Comparison of ENCODE assay signal across 19 cellular contexts in the genomic region with DNA sequence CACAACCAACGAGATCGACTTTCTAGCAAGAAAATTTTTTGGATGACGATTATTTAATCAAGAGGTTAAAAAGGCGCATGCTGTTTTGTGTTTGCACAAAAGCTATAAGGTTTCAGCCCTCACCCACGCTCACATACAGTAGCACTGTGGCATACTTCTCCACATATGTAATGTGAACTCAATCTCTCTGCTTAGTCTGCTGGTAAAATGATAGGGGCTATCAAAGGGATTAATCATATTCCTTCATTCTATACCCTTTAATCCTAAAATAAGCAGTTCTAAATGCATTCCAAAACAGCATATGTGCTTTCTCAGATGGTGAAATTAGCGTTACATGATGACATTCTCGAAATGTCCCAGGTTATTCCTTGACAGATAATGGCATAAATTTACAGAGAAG.
DNase-seq lines count a peak whose midpoint lies in the region; FAIRE-seq and TF ChIP-seq lines count a peak whose summit lies in the region.
"Had no signal": no experiment of that assay in that cellular context is flagged by ENCODE, and none has a peak within 500 bp of the region (broad histone marks: within the 10 kb centered on the region; RNA-seq: fewer than 3 reads in every experiment).

No MANE protein-coding gene starts in this region.

- no peaks in the 10 kb centered on the region for H3F3A ChIP-seq in PC-9 (ENCODE audit: insufficient read depth, low read depth)

- no peaks in the 10 kb centered on the region for H3K9me2 ChIP-seq in PC-9 (ENCODE audit: insufficient read depth)

- H2AFZ ChIP-seq in PC-9, result no peak overlapping the region
- H2AFZ ChIP-seq: GM23338 had no signal

- POLR2A ChIA-PET in PC-9 (lab: Charles Lee; ENCODE audit: unreplicated experiment), result no interaction called here

- H3K27ac ChIP-seq in SJCRH30, result no peak overlapping the region
- no peak overlapping the region for H3K27ac ChIP-seq in kidney (ENCODE audit: low read depth in 2 of 2, low read length in 2 of 2)
- no peak overlapping the region for H3K27ac ChIP-seq in PC-9
- H3K27ac ChIP-seq: BLaER1, KMS-11, SK-N-MC had no signal

- H3K36me3 ChIP-seq in SJCRH30 (no peaks in the 10 kb centered on the region), kidney (ENCODE audit: control insufficient read depth in 1 of 2, insufficient read depth in 2 of 2, low read length in 2 of 2) (no peaks in the 10 kb centered on the region), PC-9 (ENCODE audit: low read depth) (no peaks in the 10 kb centered on the region)
- H3K36me3 ChIP-seq: BLaER1 had no signal

- DNase-seq in NCI-H2171 treated with DMSO at 0.1 percent for 48 hours (lab: John Stamatoyannopoulos, UW), result peak; percentile 62
- no peak for DNase-seq in NCI-H2171 (lab: John Stamatoyannopoulos, UW)
- peak; percentile 15 for DNase-seq in Daoy (ENCODE audit: low read depth)
- peak; percentile 6 to 20 for DNase-seq in SJCRH30
- DNase-seq in left kidney (ENCODE audit: low read depth, low spot score), result peak; percentile 40
- DNase-seq in kidney, result no peak
- DNase-seq in PC-9, result no peak
- no peak for DNase-seq in COR-L47 (lab: John Stamatoyannopoulos, UW)
- DNase-seq: CD8-positive, alpha-beta T cell; DMS153; EL; NCI-H1092 treated with DMSO at 0.1 percent for 48 hours; NCI-H1930; NCI-H526 had no signal

- BruUV-seq in PC-9 (replicated peaks; lab: Mats Ljungman, UMichigan), result no TSS peak

- H3K27me3 ChIP-seq in SJCRH30 (no peaks in the 10 kb centered on the region), PC-9 (ENCODE audit: insufficient read depth, low read depth) (no peaks in the 10 kb centered on the region)
- H3K27me3 ChIP-seq: BLaER1 had no signal

- H3K4me1 ChIP-seq in SJCRH30, result peaks cover 8% of the 10 kb centered on the region
- H3K4me1 ChIP-seq in kidney (ENCODE audit: control insufficient read depth in 1 of 2, insufficient read depth in 1 of 2, low read depth in 1 of 2, low read length in 2 of 2), result peaks cover 2 to 8% of the 10 kb centered on the region in 2 donors
- peaks cover 9% of the 10 kb centered on the region; the same call in 1 of the 2 replicates for H3K4me1 ChIP-seq in PC-9 (replicated peaks; ENCODE audit: insufficient read depth)

- no peak overlapping the region for H3K4me3 ChIP-seq in SJCRH30
- no peak overlapping the region for H3K4me3 ChIP-seq in kidney (ENCODE audit: low read length in 2 of 2)
- H3K4me3 ChIP-seq in PC-9, result no peak overlapping the region
- H3K4me3 ChIP-seq: BLaER1, GM23338, SK-N-MC had no signal

- TF ChIP-seq CTCF in kidney (IDR thresholded peaks at IDR 0.05; ENCODE audit: borderline replicate concordance, extremely low read depth, insufficient read depth) (no peak), PC-9 (conservative IDR thresholded peaks at IDR 0.05) (no peak)

- H4K20me1 ChIP-seq in PC-9 (ENCODE audit: insufficient read depth), result no peaks in the 10 kb centered on the region
- H4K20me1 ChIP-seq: BLaER1 had no signal

- no peak overlapping the region for H3K4me2 ChIP-seq in PC-9
- H3K4me2 ChIP-seq: BLaER1, GM23338, KMS-11 had no signal

- no peaks in the 10 kb centered on the region for H3K79me2 ChIP-seq in PC-9 (ENCODE audit: low read depth)

- intact Hi-C loops in kidney (cut with DNase I), result no loop called here
- intact Hi-C loops in PC-9 (cut with micrococcal nuclease; ENCODE audit: unreplicated experiment), result no loop called here

- CTCF ChIA-PET in PC-9 (lab: Charles Lee), result no interaction called here

- no peak overlapping the region for H3K9ac ChIP-seq in kidney (ENCODE audit: low read length in 2 of 2)
- H3K9ac ChIP-seq: BLaER1, KMS-11 had no signal

- H3K9me3 ChIP-seq in SJCRH30 (replicated peaks) (no peaks in the 10 kb centered on the region), kidney (ENCODE audit: control insufficient read depth in 1 of 2, low read length in 2 of 2) (no peaks in the 10 kb centered on the region), PC-9 (ENCODE audit: insufficient read depth, low read depth) (no peaks in the 10 kb centered on the region)
- H3K9me3 ChIP-seq: BLaER1 had no signal

- FAIRE-seq in kidney (lab: Jason Lieb, UNC), result no peak
- FAIRE-seq: A204.1 had no signal

Comparison
In these comparisons a context has a peak if more than half of its experiments do, and no peak if none do; other contexts are left out.
1. DNase-seq: peak in NCI-H2171 treated with DMSO at 0.1 percent for 48 hours (single experiment), Daoy (single experiment), SJCRH30 (2 of 2) and left kidney (single experiment); none in NCI-H2171 (single experiment), kidney (single experiment), PC-9 (0 of 2) and COR-L47 (single experiment).